14 cellular contexts compared by ENCODE assay signal in genomic region chr1:213256438-213257087, GRCh38.
A peak's percentile ranks its signal among the peaks of the same experiment; 100 is the strongest.
DNase-seq lines count a peak whose midpoint lies in the region; ATAC-seq and TF ChIP-seq lines count a peak whose summit lies in the region.
"Had no signal": no experiment of that assay in that cellular context is flagged by ENCODE, and none has a peak within 500 bp of the region (broad histone marks: within the 10 kb centered on the region; RNA-seq: fewer than 3 reads in every experiment).

No MANE protein-coding gene starts in this region.

- intact Hi-C loops in activated CD4-positive, alpha-beta T cell treated with anti-CD3 and anti-CD28 coated beads for 36 hours (cut with DNase I, micrococcal nuclease): no loop called here

- H3K36me3 Mint-ChIP-seq in glutamatergic neuron (ENCODE audit: unreplicated experiment): no peaks in the 10 kb centered on the region
- H3K36me3 Mint-ChIP-seq in activated CD4-positive, alpha-beta T cell treated with anti-CD3 and anti-CD28 coated beads for 36 hours (ENCODE audit: low read depth): peaks cover 6% of the 10 kb centered on the region

- H3K4me3 Mint-ChIP-seq in glutamatergic neuron (ENCODE audit: unreplicated experiment): no peak overlapping the region
- H3K4me3 Mint-ChIP-seq in activated CD4-positive, alpha-beta T cell treated with anti-CD3 and anti-CD28 coated beads for 36 hours: no peak overlapping the region
- H3K4me3 Mint-ChIP-seq: B cell had no signal

- no peaks in the 10 kb centered on the region for H3K27me3 Mint-ChIP-seq in glutamatergic neuron (ENCODE audit: unreplicated experiment)
- no peaks in the 10 kb centered on the region for H3K27me3 Mint-ChIP-seq in activated CD4-positive, alpha-beta T cell treated with anti-CD3 and anti-CD28 coated beads for 36 hours
- H3K27me3 Mint-ChIP-seq: B cell had no signal

- CTCF ChIA-PET in activated CD4-positive, alpha-beta T cell treated with anti-CD3 and anti-CD28 coated beads for 36 hours (lab: Charles Lee): no interaction called here

- no peaks in the 10 kb centered on the region for H3K9me3 Mint-ChIP-seq in glutamatergic neuron (ENCODE audit: unreplicated experiment)
- H3K9me3 Mint-ChIP-seq in activated CD4-positive, alpha-beta T cell treated with anti-CD3 and anti-CD28 coated beads for 36 hours (ENCODE audit: low read depth): no peaks in the 10 kb centered on the region

- TF ChIP-seq CTCF in glutamatergic neuron (IDR thresholded peaks at IDR 0.05; ENCODE audit: partially characterized antibody, unreplicated experiment): no peak

- no peak overlapping the region for H3K27ac Mint-ChIP-seq in glutamatergic neuron (ENCODE audit: unreplicated experiment)
- no peak overlapping the region for H3K27ac Mint-ChIP-seq in activated CD4-positive, alpha-beta T cell treated with anti-CD3 and anti-CD28 coated beads for 36 hours
- H3K27ac Mint-ChIP-seq: B cell had no signal

- no peak for DNase-seq in glutamatergic neuron
- DNase-seq in activated CD4-positive, alpha-beta T cell treated with anti-CD3 and anti-CD28 coated beads for 36 hours: no peak
- DNase-seq in substantia nigra (lab: John Stamatoyannopoulos, UW): no peak
- DNase-seq: lower lobe of right lung, NCI-H446 treated with DMSO at 0.1 percent for 48 hours, spleen had no signal

- H3K4me1 Mint-ChIP-seq in glutamatergic neuron (ENCODE audit: low read depth, unreplicated experiment): no peaks in the 10 kb centered on the region
- no peaks in the 10 kb centered on the region for H3K4me1 Mint-ChIP-seq in activated CD4-positive, alpha-beta T cell treated with anti-CD3 and anti-CD28 coated beads for 36 hours

- POLR2A ChIA-PET in activated CD4-positive, alpha-beta T cell treated with anti-CD3 and anti-CD28 coated beads for 36 hours (lab: Charles Lee): no interaction called here

- ATAC-seq in GM18508 (IDR thresholded peaks at IDR 0.05; ENCODE audit: insufficient read depth, unreplicated experiment) (peak; percentile 69), GM19455 (IDR thresholded peaks at IDR 0.05; ENCODE audit: unreplicated experiment) (peak; percentile 81), HG02798 (IDR thresholded peaks at IDR 0.05; ENCODE audit: poor library complexity, unreplicated experiment) (peak; percentile 96), HG03469 (IDR thresholded peaks at IDR 0.05; ENCODE audit: unreplicated experiment) (peak; percentile 87), HG02970 (IDR thresholded peaks at IDR 0.05; ENCODE audit: low FRiP score, unreplicated experiment) (no peak)
- no peak for ATAC-seq in activated CD4-positive, alpha-beta T cell treated with anti-CD3 and anti-CD28 coated beads for 36 hours
- ATAC-seq: lower lobe of right lung had no signal

- H3K27ac ChIP-seq in substantia nigra (ENCODE audit: low read depth, low read length, poor library complexity, severe bottlenecking): no peak overlapping the region
- H3K27ac ChIP-seq: KMS-11, lower lobe of right lung, neutrophil, spleen had no signal

Comparison
In these comparisons a context has a peak if more than half of its experiments do, and no peak if none do; other contexts are left out.
1. ATAC-seq: peak in GM18508 (single experiment), GM19455 (single experiment), HG02798 (single experiment) and HG03469 (single experiment); none in HG02970 (single experiment) and activated CD4-positive, alpha-beta T cell treated with anti-CD3 and anti-CD28 coated beads for 36 hours (single experiment).